18 cellular contexts compared by ENCODE assay signal in genomic region chr10:58341422-58341821, GRCh38. TPM values are rescaled to one million over a fixed set of nuclear protein-coding genes. Genes with fewer than 3 reads are reported as not detected.
DNase-seq lines count a peak whose midpoint lies in the region; ATAC-seq and TF ChIP-seq lines count a peak whose summit lies in the region.
"Had no signal": no experiment of that assay in that cellular context is flagged by ENCODE, and none has a peak within 500 bp of the region (broad histone marks: within the 10 kb centered on the region; RNA-seq: fewer than 3 reads in every experiment).

No MANE protein-coding gene starts in this region.

- H3K4me2 ChIP-seq in BLaER1: peak overlapping the region; percentile 77

- TF ChIP-seq POLR2A in heart left ventricle (IDR thresholded peaks at IDR 0.05): no peak
- TF ChIP-seq POLR2A in erythroblast (IDR thresholded peaks at IDR 0.05; ENCODE audit: low read length): no peak

- ATAC-seq in heart left ventricle (no peak), Right ventricle myocardium superior (ENCODE audit: poor library complexity) (no peak), HG03432 (IDR thresholded peaks at IDR 0.05; ENCODE audit: unreplicated experiment) (peak; percentile 4), psoas muscle (peak in 1 of 4 donors; percentile 57), GM21619 (IDR thresholded peaks at IDR 0.05; ENCODE audit: unreplicated experiment) (no peak)

- peaks cover 66% of the 10 kb centered on the region for H4K20me1 ChIP-seq in BLaER1

- H3K4me3 ChIP-seq in heart left ventricle (peak overlapping the region in 4 of 12 donors; percentile 5 to 11 (median 6)), BLaER1 (no peak overlapping the region), psoas muscle (peak overlapping the region; percentile 32)

- DNase-seq in heart left ventricle (no peak), Right ventricle myocardium superior (no peak), psoas muscle (no peak), COR-L47 (lab: John Stamatoyannopoulos, UW) (no peak), erythroblast (lab: John Stamatoyannopoulos, UW) (no peak)
- DNase-seq: 8988T; C1 segment of cervical spinal cord; Caco-2; CD4-positive, CD25-positive, alpha-beta regulatory T cell; CD8-positive, alpha-beta memory T cell; DMS153; DMS79; GF-D8; HCEC 1CT had no signal

- peaks cover 3 to 60% (median 28%) of the 10 kb centered on the region in 12 donors for H3K4me1 ChIP-seq in heart left ventricle
- peaks cover 34% of the 10 kb centered on the region for H3K4me1 ChIP-seq in BLaER1
- peaks cover 66% of the 10 kb centered on the region for H3K4me1 ChIP-seq in psoas muscle

- H3K27ac ChIP-seq in heart left ventricle (peak overlapping the region in 9 of 12 donors; percentile 14 to 42 (median 18)), BLaER1 (no peak overlapping the region), psoas muscle (peak overlapping the region; percentile 99)
- H3K27ac ChIP-seq: HL-60 had no signal

- H3K36me3 ChIP-seq in heart left ventricle (no peaks in the 10 kb centered on the region), BLaER1 (peaks cover 24% of the 10 kb centered on the region; the same call in 1 of the 2 replicates), psoas muscle (ENCODE audit: insufficient read depth in 1 of 2, low read depth in 1 of 2) (peaks cover 2 to 3% of the 10 kb centered on the region in 2 donors)

- H3K9me3 ChIP-seq in heart left ventricle (no peaks in the 10 kb centered on the region), BLaER1 (0 out of 2 replicates have a peak, but pooled peaks cover 5% of the 10 kb centered on the region), psoas muscle (no peaks in the 10 kb centered on the region)
- H3K9me3 ChIP-seq: Caco-2 had no signal

- intact Hi-C loops in heart left ventricle (cut with DNase I) (no loop called here), Right ventricle myocardium superior (cut with DNase I) (no loop called here), psoas muscle (cut with DNase I) (no loop called here)

- WGBS in heart left ventricle, 4 donors: 24 to 35% (median 32%) methylated on average over 4 of the region's 4 CpGs
- WGBS in psoas muscle, 3 donors: 21 to 32% (median 25%) methylated on average over 4 of the region's 4 CpGs

- H3K27me3 ChIP-seq in heart left ventricle: no peaks in the 10 kb centered on the region
- no peaks in the 10 kb centered on the region for H3K27me3 ChIP-seq in BLaER1
- H3K27me3 ChIP-seq in psoas muscle (ENCODE audit: insufficient read depth in 3 of 3, low read length in 2 of 3): no peaks in the 10 kb centered on the region

- no peak overlapping the region for H3K9ac ChIP-seq in BLaER1

- TF ChIP-seq CTCF in heart left ventricle (IDR thresholded peaks at IDR 0.05) (no peak), psoas muscle (IDR thresholded peaks at IDR 0.05) (no peak)

RNA-seq across cellular contexts. Expression of gene UBE2D1, which starts 6.6 kb away (rescaled TPM):
- total RNA-seq in heart left ventricle (10 to 100 TPM; 30.8 to 84.2 (median 51.1) TPM), Right ventricle myocardium superior (61.2 TPM), psoas muscle (100 to 1,000 TPM in 1 of 4 donors, 10 to 100 TPM in 3; 36.6 to 115 (median 46.6) TPM)
- polyA plus RNA-seq in heart left ventricle (10 to 100 TPM; 16.9 to 44.9 TPM), psoas muscle (100 to 1,000 TPM in 2 of 3 donors, 10 to 100 TPM in 1; 23.8 to 120 (median 104) TPM)

RNA-seq across cellular contexts. Expression of gene TFAM, which starts 43.8 kb away (rescaled TPM):
- 10 to 100 TPM; 13.0 to 33.8 (median 21.2) TPM for total RNA-seq in heart left ventricle
- polyA plus RNA-seq in heart left ventricle: 10 to 100 TPM in 1 of 2 donors, 1 to 10 TPM in 1; 4.6 to 18.8 TPM
- total RNA-seq in Right ventricle myocardium superior: 26.4 TPM
- 10 to 100 TPM; 22.7 to 36.0 (median 30.2) TPM for total RNA-seq in psoas muscle
- polyA plus RNA-seq in psoas muscle: 10 to 100 TPM; 10.0 to 24.4 (median 18.7) TPM
